Comparison of ENCODE assay signal across 7 cellular contexts in the genomic region with DNA sequence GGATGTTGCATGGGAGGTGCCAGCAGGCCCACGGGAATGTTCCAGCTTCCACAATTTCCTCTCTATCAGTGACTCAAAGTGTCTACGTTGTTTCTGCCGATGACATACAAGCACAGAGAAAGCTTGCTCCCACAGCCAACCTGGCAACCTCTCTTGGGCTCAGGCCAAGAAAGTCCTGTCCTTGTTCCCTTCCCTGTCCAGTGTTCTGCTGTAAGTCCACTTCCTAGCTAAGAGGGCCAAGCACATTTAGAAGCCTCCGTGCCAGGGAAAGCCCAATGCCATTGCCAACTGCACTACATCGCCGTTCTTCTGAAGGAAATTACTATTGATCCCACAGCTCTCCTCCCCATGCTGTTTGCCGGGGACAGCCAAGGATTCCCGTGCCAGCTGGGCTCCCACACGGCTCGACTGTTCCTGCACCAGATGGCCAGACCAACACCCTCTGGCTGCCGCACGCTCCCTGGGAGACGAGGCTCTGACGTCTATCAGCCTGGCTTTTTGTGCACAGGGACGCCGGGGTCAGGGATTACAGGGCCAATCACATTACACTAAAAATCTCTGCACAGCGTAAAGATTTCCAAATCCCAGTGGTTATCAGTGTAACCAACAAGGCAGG.
DNase-seq lines count a peak whose midpoint lies in the region; ATAC-seq and TF ChIP-seq lines count a peak whose summit lies in the region.

No MANE protein-coding gene starts in this region.

- DNase-seq in NCI-H2107 (lab: John Stamatoyannopoulos, UW) (peak; percentile 41), MCF 10A (ENCODE audit: unreplicated experiment) (peak; percentile 79), right lobe of liver (peak; percentile 68 to 89 (median 87)), tibial artery (peak; percentile 83 to 94), Caco-2 (no peak), T-cell (no peak)
- no peak for DNase-seq in activated naive CD8-positive, alpha-beta T cell treated with anti-CD3 and anti-CD28 coated beads for 36 hours

- H3K4me1 ChIP-seq in right lobe of liver = peaks cover 0 to 26% (median 8%) of the 10 kb centered on the region in 4 donors
- H3K4me1 ChIP-seq in tibial artery = peaks cover 0 to 51% (median 26%) of the 10 kb centered on the region in 4 donors
- H3K4me1 ChIP-seq in Caco-2 = peaks cover 23% of the 10 kb centered on the region

- peak overlapping the region; percentile 16 to 69 (median 64) for H3K27ac ChIP-seq in right lobe of liver
- peak overlapping the region; percentile 50 to 62 for H3K27ac ChIP-seq in tibial artery

- 39% methylated on average over 11 of the region's 17 CpGs for WGBS in right lobe of liver (ENCODE audit: insufficient coverage, low coverage, low lambda C conversion rate, missing lambda C conversion rate)

- BruUV-seq in MCF 10A (replicated peaks; lab: Mats Ljungman, UMichigan) (no TSS peak), Caco-2 (replicated peaks; lab: Mats Ljungman, UMichigan) (no TSS peak)

- no peaks in the 10 kb centered on the region for H3K9me3 ChIP-seq in right lobe of liver
- no peaks in the 10 kb centered on the region for H3K9me3 ChIP-seq in tibial artery
- H3K9me3 ChIP-seq in Caco-2 = no peaks in the 10 kb centered on the region

- H3K4me3 ChIP-seq in right lobe of liver (no peak overlapping the region), tibial artery (no peak overlapping the region), Caco-2 (ENCODE audit: low read depth, low read length) (no peak overlapping the region)

- H3K27me3 Mint-ChIP-seq in MCF 10A (ENCODE audit: insufficient read depth, unreplicated experiment) (peaks cover 52% of the 10 kb centered on the region), Caco-2 (ENCODE audit: insufficient read depth, unreplicated experiment) (no peaks in the 10 kb centered on the region), T-cell (peaks cover 3 to 21% of the 10 kb centered on the region in 2 donors)
- peaks cover 4% of the 10 kb centered on the region for H3K27me3 Mint-ChIP-seq in activated naive CD8-positive, alpha-beta T cell treated with anti-CD3 and anti-CD28 coated beads for 36 hours

- H3K27me3 ChIP-seq in right lobe of liver = no peaks in the 10 kb centered on the region
- no peaks in the 10 kb centered on the region for H3K27me3 ChIP-seq in tibial artery
- no peaks in the 10 kb centered on the region for H3K27me3 ChIP-seq in Caco-2 (replicated peaks; ENCODE audit: control insufficient read depth, insufficient read depth, low read length)

- TF ChIP-seq POLR2A in right lobe of liver (IDR thresholded peaks at IDR 0.05) = no peak

- H3K36me3 Mint-ChIP-seq in MCF 10A (ENCODE audit: insufficient read depth, unreplicated experiment) (no peaks in the 10 kb centered on the region), Caco-2 (ENCODE audit: insufficient read depth, unreplicated experiment) (no peaks in the 10 kb centered on the region), T-cell (no peaks in the 10 kb centered on the region)
- H3K36me3 Mint-ChIP-seq in activated naive CD8-positive, alpha-beta T cell treated with anti-CD3 and anti-CD28 coated beads for 36 hours = no peaks in the 10 kb centered on the region

- H3K36me3 ChIP-seq in right lobe of liver (no peaks in the 10 kb centered on the region), tibial artery (no peaks in the 10 kb centered on the region), Caco-2 (ENCODE audit: control insufficient read depth, insufficient read depth, low read length) (no peaks in the 10 kb centered on the region)

- intact Hi-C loops in MCF 10A (cut with micrococcal nuclease) = loop anchor here (1.0 to 5.0 kb wide), 6 partner anchors 83 to 454 kb away; a partner anchor contains a TSS
- intact Hi-C loops in right lobe of liver (cut with DNase I) = no loop called here
- intact Hi-C loops in tibial artery (cut with DNase I; ENCODE audit: low total_unique reads) = loop anchor here (5.0 to 10.0 kb wide), 2 partner anchors 281 to 344 kb away; a partner anchor contains a TSS
- intact Hi-C loops in Caco-2 (cut with micrococcal nuclease; ENCODE audit: unreplicated experiment) = loop anchor here (10.0 kb wide), 1 partner anchor 161 kb away; no protein-coding TSS in a partner anchor

- H3K27ac Mint-ChIP-seq in MCF 10A (ENCODE audit: low read depth, unreplicated experiment) = peak overlapping the region; percentile 4
- H3K27ac Mint-ChIP-seq in Caco-2 (ENCODE audit: unreplicated experiment) = no peak overlapping the region
- no peak overlapping the region for H3K27ac Mint-ChIP-seq in activated naive CD8-positive, alpha-beta T cell treated with anti-CD3 and anti-CD28 coated beads for 36 hours
- no peak overlapping the region for H3K27ac Mint-ChIP-seq in T-cell

- POLR2A ChIA-PET in MCF 10A (lab: Yijun Ruan, JAX) (interaction anchor here (0.7 to 1.9 kb wide), 6 partner anchors 54 to 366 kb away, joined by 3 to 6 read pairs (median 4); no protein-coding TSS in a partner anchor), Caco-2 (lab: Charles Lee) (no interaction called here), T-cell (lab: Charles Lee) (no interaction called here)

- H3K4me3 Mint-ChIP-seq in MCF 10A (ENCODE audit: unreplicated experiment) = no peak overlapping the region
- H3K4me3 Mint-ChIP-seq in Caco-2 (ENCODE audit: unreplicated experiment) = no peak overlapping the region
- H3K4me3 Mint-ChIP-seq in activated naive CD8-positive, alpha-beta T cell treated with anti-CD3 and anti-CD28 coated beads for 36 hours = no peak overlapping the region
- H3K4me3 Mint-ChIP-seq in T-cell = no peak overlapping the region

- H3K4me1 Mint-ChIP-seq in MCF 10A (ENCODE audit: insufficient read depth, unreplicated experiment) (peaks cover 20% of the 10 kb centered on the region), Caco-2 (ENCODE audit: low read depth, unreplicated experiment) (no peaks in the 10 kb centered on the region), T-cell (peaks cover 15 to 18% (median 18%) of the 10 kb centered on the region in 3 donors)
- H3K4me1 Mint-ChIP-seq in activated naive CD8-positive, alpha-beta T cell treated with anti-CD3 and anti-CD28 coated beads for 36 hours = peaks cover 25% of the 10 kb centered on the region

- H3K9me3 Mint-ChIP-seq in MCF 10A (ENCODE audit: unreplicated experiment) = peaks cover 8% of the 10 kb centered on the region
- H3K9me3 Mint-ChIP-seq in Caco-2 (ENCODE audit: unreplicated experiment) = no peaks in the 10 kb centered on the region
- no peaks in the 10 kb centered on the region for H3K9me3 Mint-ChIP-seq in activated naive CD8-positive, alpha-beta T cell treated with anti-CD3 and anti-CD28 coated beads for 36 hours
- H3K9me3 Mint-ChIP-seq in T-cell = no peaks in the 10 kb centered on the region

- CTCF ChIA-PET in MCF 10A (lab: Yijun Ruan, JAX) (interaction anchor here (0.7 to 1.7 kb wide), 11 partner anchors 10 to 1148 kb away, joined by 3 to 9 read pairs (median 3); no protein-coding TSS in a partner anchor), Caco-2 (lab: Charles Lee) (no interaction called here), T-cell (lab: Charles Lee) (interaction anchor here in 1 of 2 donors (0.7 to 1.0 kb wide), 2 partner anchors 453 to 655 kb away, joined by 4 to 6 read pairs; no protein-coding TSS in a partner anchor)

- TF ChIP-seq CTCF in MCF 10A (IDR thresholded peaks at IDR 0.05; ENCODE audit: unreplicated experiment) = no peak
- no peak for TF ChIP-seq CTCF in right lobe of liver (IDR thresholded peaks at IDR 0.05)
- TF ChIP-seq CTCF in tibial artery (IDR thresholded peaks at IDR 0.05) = no peak
- TF ChIP-seq CTCF in Caco-2 (IDR thresholded peaks at IDR 0.05; ENCODE audit: insufficient read depth in 1 of 2, low read depth in 1 of 2, low read length in 1 of 2, severe bottlenecking in 1 of 2, unreplicated experiment in 1 of 2) = no peak

- peak; percentile 63 to 79 (median 70) for ATAC-seq in right lobe of liver
- no peak for ATAC-seq in T-cell (replicated peaks in 1 of 4)

Comparison
In these comparisons a context has a peak if more than half of its experiments do, and no peak if none do; other contexts are left out.
1. DNase-seq: peak in NCI-H2107 (single experiment), MCF 10A (single experiment), right lobe of liver (3 of 3) and tibial artery (2 of 2); none in Caco-2 (0 of 2), activated naive CD8-positive, alpha-beta T cell treated with anti-CD3 and anti-CD28 coated beads for 36 hours (single experiment) and T-cell (0 of 34).
2. ATAC-seq: peak in right lobe of liver (4 of 4); none in T-cell (0 of 4).
3. intact Hi-C loops: an anchor here in MCF 10A (1.0 to 5.0 kb wide), tibial artery (5.0 to 10.0 kb wide) and Caco-2 (10.0 kb wide); none called in right lobe of liver.